18 cellular contexts compared by ENCODE assay signal in the genomic region with DNA sequence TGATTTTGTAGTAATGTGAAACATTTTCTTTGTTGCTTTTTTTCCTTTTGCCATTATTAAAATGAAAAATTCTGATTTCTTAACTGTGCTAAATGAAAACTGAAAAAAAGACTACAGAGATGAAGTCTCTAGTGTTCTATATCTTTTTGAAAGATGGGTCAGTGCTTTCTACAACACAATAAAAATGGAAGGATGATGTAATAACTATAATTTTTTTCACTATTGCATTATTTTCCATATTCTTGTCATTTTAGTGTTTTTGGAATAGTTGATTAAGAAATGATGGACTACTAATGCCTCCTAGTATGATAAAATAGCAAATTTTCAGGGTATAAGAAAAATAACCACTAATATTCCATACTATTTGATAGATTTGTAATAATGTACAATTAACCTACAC. TPM values are rescaled to one million over a fixed set of nuclear protein-coding genes. Genes with fewer than 3 reads are reported as not detected.
DNase-seq lines count a peak whose midpoint lies in the region; ATAC-seq, FAIRE-seq and TF ChIP-seq lines count a peak whose summit lies in the region.
"Had no signal": no experiment of that assay in that cellular context is flagged by ENCODE, and none has a peak within 500 bp of the region (broad histone marks: within the 10 kb centered on the region; RNA-seq: fewer than 3 reads in every experiment).

No MANE protein-coding gene starts in this region.

- H3K4me1 ChIP-seq in A673 (ENCODE audit: insufficient read depth, low read length, poor library complexity, severe bottlenecking) (peaks cover 44% of the 10 kb centered on the region), Karpas-422 (ENCODE audit: low read length) (peaks cover 22% of the 10 kb centered on the region), BE2C (no peaks in the 10 kb centered on the region)

- DNase-seq in A673 (ENCODE audit: low spot score) (no peak), Karpas-422 (no peak), chondrocyte (ENCODE audit: low spot score) (no peak), CD1c-positive myeloid dendritic cell (ENCODE audit: extremely low spot score) (no peak), BE2C (no peak)
- DNase-seq: AML-193; Caco-2; CD8-positive, alpha-beta T cell; DMS53; H7; Kasumi-1 had no signal

- BruUV-seq in A673 (replicated peaks; lab: Mats Ljungman, UMichigan), result no TSS peak

- peaks cover 22% of the 10 kb centered on the region for H3K36me3 ChIP-seq in A673 (ENCODE audit: insufficient read depth, low read length, poor library complexity, severe bottlenecking)
- peaks cover 52% of the 10 kb centered on the region for H3K36me3 ChIP-seq in Karpas-422 (ENCODE audit: insufficient read depth, low read length)
- H3K36me3 ChIP-seq in BE2C, result no peaks in the 10 kb centered on the region

- no peak for ATAC-seq in HG03159 (IDR thresholded peaks at IDR 0.05; ENCODE audit: unreplicated experiment)
- ATAC-seq: CD8-positive, alpha-beta T cell; GM23338 had no signal

- CTCF ChIA-PET in A673 (lab: Charles Lee), result no interaction called here

- peaks cover 3% of the 10 kb centered on the region for H3K36me3 Mint-ChIP-seq in chondrocyte (ENCODE audit: low read depth)

- no peaks in the 10 kb centered on the region for H3K9me3 ChIP-seq in A673 (ENCODE audit: low read depth, low read length, poor library complexity, severe bottlenecking)
- no peaks in the 10 kb centered on the region for H3K9me3 ChIP-seq in Karpas-422 (ENCODE audit: low read length)
- no peaks in the 10 kb centered on the region for H3K9me3 ChIP-seq in BE2C
- H3K9me3 ChIP-seq: Caco-2 had no signal

- no peak for TF ChIP-seq CTCF in A673 (conservative IDR thresholded peaks at IDR 0.05; ENCODE audit: low read depth, low read length)
- TF ChIP-seq CTCF in chondrocyte (IDR thresholded peaks at IDR 0.05), result no peak
- TF ChIP-seq CTCF in BE2C (IDR thresholded peaks at IDR 0.05; ENCODE audit: low read depth, low read length), result no peak

- no peaks in the 10 kb centered on the region for H3K9me3 Mint-ChIP-seq in chondrocyte (ENCODE audit: low read depth)
- H3K9me3 Mint-ChIP-seq: CD8-positive, alpha-beta T cell; GM23338 had no signal

- H3K27me3 ChIP-seq in A673 (replicated peaks; ENCODE audit: insufficient read depth, low read depth, low read length, poor library complexity) (no peaks in the 10 kb centered on the region), Karpas-422 (ENCODE audit: low read length) (no peaks in the 10 kb centered on the region), BE2C (no peaks in the 10 kb centered on the region)

- peak; percentile 14 for FAIRE-seq in A204.1 (lab: Jason Lieb, UNC)
- FAIRE-seq: GM12878, GM18507, HTR-8/SVneo had no signal

- POLR2A ChIA-PET in A673 (lab: Charles Lee; ENCODE audit: low non-redundant PET), result no interaction called here

- H3K79me2 ChIP-seq in Karpas-422 (ENCODE audit: low read length), result peaks cover 97% of the 10 kb centered on the region

- no peaks in the 10 kb centered on the region for H4K20me1 ChIP-seq in Karpas-422 (ENCODE audit: insufficient read depth, low read depth, low read length)

- H3K27me3 Mint-ChIP-seq in chondrocyte (ENCODE audit: low read depth), result no peaks in the 10 kb centered on the region

- no peak overlapping the region for H3K4me3 ChIP-seq in A673 (ENCODE audit: low read depth, low read length, poor library complexity, severe bottlenecking)
- H3K4me3 ChIP-seq in Karpas-422 (ENCODE audit: low read length), result no peak overlapping the region
- no peak overlapping the region for H3K4me3 ChIP-seq in BE2C (ENCODE audit: low read depth, low read length)
- H3K4me3 ChIP-seq: GM12878, GM23338 had no signal

- H3K27ac Mint-ChIP-seq in chondrocyte (ENCODE audit: unreplicated experiment), result peak overlapping the region; percentile 9
- H3K27ac Mint-ChIP-seq: CD8-positive, alpha-beta T cell; GM23338 had no signal

- no peak overlapping the region for H2AFZ ChIP-seq in Karpas-422 (ENCODE audit: low read length)
- H2AFZ ChIP-seq: GM23338 had no signal

- intact Hi-C loops in A673 (cut with micrococcal nuclease; ENCODE audit: unreplicated experiment), result no loop called here

- H3K9me2 ChIP-seq in Karpas-422 (replicated peaks; ENCODE audit: insufficient read depth, low read length), result no peaks in the 10 kb centered on the region

- H3K4me2 ChIP-seq in Karpas-422 (ENCODE audit: low read depth, low read length, poor library complexity, severe bottlenecking), result no peak overlapping the region
- H3K4me2 ChIP-seq: GM23338 had no signal

- H3K4me1 Mint-ChIP-seq in chondrocyte (ENCODE audit: low read depth), result peaks cover 33% of the 10 kb centered on the region

- H3K27ac ChIP-seq in A673 (ENCODE audit: low read depth, low read length, poor library complexity, severe bottlenecking) (peak overlapping the region; percentile 41), Karpas-422 (ENCODE audit: low read length) (peak overlapping the region; percentile 49; the same call in 1 of the 2 replicates)
- H3K27ac ChIP-seq: C4-2B had no signal

- H3K4me3 Mint-ChIP-seq in chondrocyte (ENCODE audit: unreplicated experiment), result no peak overlapping the region
- H3K4me3 Mint-ChIP-seq: CD8-positive, alpha-beta T cell; GM23338 had no signal

- H3K9ac ChIP-seq in Karpas-422 (ENCODE audit: low read length), result no peak overlapping the region

RNA-seq across cellular contexts. Expression of a gene that starts 7.2 kb away (rescaled TPM):
- total RNA-seq in A673 (2021) (197 and 205 TPM in 2 replicates), chondrocyte (48.5 to 62.5 TPM (median 48.9 TPM) in 3 replicates)
- total RNA-seq in Karpas-422 (2014; rRNA removed; shearing (Covaris generic); ENCODE audit: low replicate concordance), result 70.4 and 86.1 TPM in 2 replicates
- polyA plus RNA-seq in BE2C (2012; ENCODE audit: insufficient read depth, insufficient read length, low read depth), result 26.6 TPM
